ENCODE assay signal across 18 cellular contexts in genomic region chr11:71385091-71385490, GRCh38.
DNase-seq lines count a peak whose midpoint lies in the region; ATAC-seq and TF ChIP-seq lines count a peak whose summit lies in the region.
"Had no signal": no experiment of that assay in that cellular context is flagged by ENCODE, and none has a peak within 500 bp of the region (broad histone marks: within the 10 kb centered on the region; RNA-seq: fewer than 3 reads in every experiment).

No MANE protein-coding gene starts in this region.

- TF ChIP-seq POLR2A in sigmoid colon (IDR thresholded peaks at IDR 0.05), result no peak

- peak in 36 of 61 donors; percentile 5 to 68 (median 26) for DNase-seq in caudate nucleus (lab: John Stamatoyannopoulos, UW)
- DNase-seq in head of caudate nucleus, result peak in 40 of 42 donors; percentile 27 to 84 (median 65)
- DNase-seq in occipital lobe (lab: John Stamatoyannopoulos, UW), result peak; percentile 7
- no peak for DNase-seq in sigmoid colon
- DNase-seq in NCI-H2029 treated with DMSO at 0.1 percent for 48 hours (lab: John Stamatoyannopoulos, UW), result no peak
- DNase-seq: CD4-positive, alpha-beta T cell; DND-41; Kasumi-1; NCI-H1694; NCI-H2081 treated with DMSO at 0.1 percent for 48 hours; NCI-H446 treated with DMSO at 0.1 percent for 48 hours; NCI-H526 treated with DMSO at 0.1 percent for 48 hours had no signal

- ATAC-seq in HG03108 (IDR thresholded peaks at IDR 0.05; ENCODE audit: unreplicated experiment) (no peak), HG02885 (IDR thresholded peaks at IDR 0.05; ENCODE audit: poor library complexity, unreplicated experiment) (no peak)
- ATAC-seq: GM23338, Right ventricle myocardium inferior had no signal

- no peak for TF ChIP-seq EP300 in sigmoid colon (IDR thresholded peaks at IDR 0.05)

- H3K27ac ChIP-seq in caudate nucleus (ENCODE audit: low read depth, low read length) (no peak overlapping the region), sigmoid colon (no peak overlapping the region)
- H3K27ac ChIP-seq: BLaER1 had no signal

- intact Hi-C loops in head of caudate nucleus (cut with DNase I), result no loop called here
- intact Hi-C loops in sigmoid colon (cut with DNase I), result no loop called here

- WGBS in sigmoid colon, 2 donors, result 83 to 88% methylated on average over 6 of the region's 6 CpGs

- H3K4me3 ChIP-seq in sigmoid colon, result no peak overlapping the region
- H3K4me3 ChIP-seq: BLaER1, GM23338, HAP-1 had no signal

- no peaks in the 10 kb centered on the region for H3K4me1 ChIP-seq in sigmoid colon
- H3K4me1 ChIP-seq: HAP-1 had no signal

- no peaks in the 10 kb centered on the region for H3K9me3 ChIP-seq in sigmoid colon
- H3K9me3 ChIP-seq: HAP-1 had no signal

- TF ChIP-seq CTCF in sigmoid colon (IDR thresholded peaks at IDR 0.05), result no peak

- no peaks in the 10 kb centered on the region for H3K36me3 ChIP-seq in sigmoid colon
- H3K36me3 ChIP-seq: BLaER1, HAP-1 had no signal

- H3K27me3 ChIP-seq in sigmoid colon, result peaks cover 0 to 9% (median 0%) of the 10 kb centered on the region in 3 donors
- H3K27me3 ChIP-seq: BLaER1 had no signal

Comparison
In these comparisons a context has a peak if more than half of its experiments do, and no peak if none do; other contexts are left out.
1. DNase-seq: peak in caudate nucleus (36 of 61), head of caudate nucleus (40 of 42) and occipital lobe (single experiment); none in sigmoid colon (single experiment) and NCI-H2029 treated with DMSO at 0.1 percent for 48 hours (single experiment).